ENCODE assay signal across 19 cellular contexts in the genomic region with DNA sequence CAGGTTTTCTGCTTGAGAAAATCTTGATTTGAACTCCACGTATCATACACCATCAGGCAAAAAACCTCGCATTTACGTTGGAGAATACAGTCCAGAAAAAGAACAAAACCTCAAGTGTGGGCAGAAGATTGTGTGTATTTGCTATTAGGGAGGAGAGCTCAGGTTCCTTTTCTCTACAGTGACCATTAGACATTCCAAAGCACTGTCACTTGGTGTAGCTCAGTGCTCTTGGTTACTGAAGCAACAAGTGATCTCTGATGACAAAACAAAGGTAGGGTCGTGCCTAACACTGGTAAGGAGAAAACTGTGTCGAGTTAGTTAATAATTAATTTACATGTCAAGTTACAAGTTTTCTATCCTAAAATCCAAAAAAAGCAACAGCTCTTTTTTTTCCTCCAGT.
DNase-seq lines count a peak whose midpoint lies in the region; ATAC-seq and TF ChIP-seq lines count a peak whose summit lies in the region.
"Had no signal": no experiment of that assay in that cellular context is flagged by ENCODE, and none has a peak within 500 bp of the region (broad histone marks: within the 10 kb centered on the region; RNA-seq: fewer than 3 reads in every experiment).

No MANE protein-coding gene starts in this region.

- in situ Hi-C loops in ACHN (cut with HindIII; ENCODE audit: low pct_ligation_motif_present, low pct_unique_long_range_greater_than_20kb, low sequenced_read_pairs): no loop called here

- no peak overlapping the region for H3K23ac ChIP-seq in mesendoderm (ENCODE audit: low read length)

- H4K20me1 ChIP-seq in SU-DHL-6 (ENCODE audit: low read depth, low read length): no peaks in the 10 kb centered on the region

- H2BK15ac ChIP-seq in mesendoderm (replicated peaks; ENCODE audit: low read depth): no peak overlapping the region

- ATAC-seq in HG03378 (IDR thresholded peaks at IDR 0.05; ENCODE audit: unreplicated experiment) (no peak), HG03097 (IDR thresholded peaks at IDR 0.05; ENCODE audit: low FRiP score, unreplicated experiment) (no peak)
- ATAC-seq: Right ventricle myocardium inferior had no signal

- H3K27me3 ChIP-seq in SU-DHL-6 (ENCODE audit: low read length) (no peaks in the 10 kb centered on the region), mesendoderm (ENCODE audit: insufficient read depth, low read length, poor library complexity) (no peaks in the 10 kb centered on the region)
- H3K27me3 ChIP-seq: esophagus squamous epithelium, uterus had no signal

- no peak overlapping the region for H2BK5ac ChIP-seq in mesendoderm (ENCODE audit: low read length)

- H2AFZ ChIP-seq in SU-DHL-6 (ENCODE audit: low read depth, low read length, severe bottlenecking): no peak overlapping the region

- WGBS in mesendoderm (ENCODE audit: extremely low coverage, insufficient coverage, low lambda C conversion rate): no CpG with 5 or more reads among the region's 5 CpGs

- no peak for TF ChIP-seq CTCF in SU-DHL-6 (IDR thresholded peaks at IDR 0.05; ENCODE audit: insufficient read depth, low read length, poor library complexity, severe bottlenecking)

- no peak overlapping the region for H3K9ac ChIP-seq in SU-DHL-6 (ENCODE audit: low read length)
- H3K9ac ChIP-seq in mesendoderm (ENCODE audit: low read length): no peak overlapping the region

- H3K4me1 ChIP-seq in mesendoderm (ENCODE audit: control insufficient read depth, low read depth, low read length): no peaks in the 10 kb centered on the region
- H3K4me1 ChIP-seq: uterus had no signal

- no peak overlapping the region for H3K4ac ChIP-seq in mesendoderm (ENCODE audit: low read depth, low read length)

- no peak overlapping the region for H3K4me2 ChIP-seq in SU-DHL-6 (ENCODE audit: low read depth, low read length, poor library complexity, severe bottlenecking)
- no peak overlapping the region for H3K4me2 ChIP-seq in mesendoderm (ENCODE audit: low read length)

- peaks cover 64% of the 10 kb centered on the region for H3F3A ChIP-seq in SU-DHL-6 (ENCODE audit: insufficient read depth)

- H4K8ac ChIP-seq in mesendoderm (ENCODE audit: low read depth, low read length): no peak overlapping the region

- H3K36me3 ChIP-seq in SU-DHL-6 (ENCODE audit: low read length) (0 out of 2 replicates have a peak, but pooled peaks cover 3% of the 10 kb centered on the region), mesendoderm (ENCODE audit: control insufficient read depth, insufficient read depth, low read length) (no peaks in the 10 kb centered on the region)
- H3K36me3 ChIP-seq: uterus had no signal

- peaks cover 17% of the 10 kb centered on the region; the same call in 1 of the 2 replicates for H3K79me2 ChIP-seq in SU-DHL-6 (ENCODE audit: insufficient read depth, low read length)
- H3K79me2 ChIP-seq in mesendoderm (ENCODE audit: control insufficient read depth, insufficient read depth, low read length): no peaks in the 10 kb centered on the region

- H2BK120ac ChIP-seq in mesendoderm (ENCODE audit: low read depth, low read length): no peak overlapping the region

- POLR2A ChIA-PET in HEK293T (lab: Yijun Ruan, JAX): no interaction called here

- H3K9me3 ChIP-seq in SU-DHL-6 (ENCODE audit: insufficient read depth, low read length): no peaks in the 10 kb centered on the region
- H3K9me3 ChIP-seq: esophagus squamous epithelium, uterus had no signal

- CTCF ChIA-PET in HEK293T (lab: Yijun Ruan, JAX): no interaction called here

- DNase-seq in ACHN (peak; percentile 10), mesendoderm (peak; percentile 29), HEK293T (ENCODE audit: extremely low spot score) (no peak), AG20443 (ENCODE audit: low spot score) (no peak)
- DNase-seq: activated CD4-positive, alpha-beta T cell treated with anti-CD3 and anti-CD28 coated beads, Interleukin-2, amount 50 U/mL, for 1 hour; aorta; CD8-positive, alpha-beta memory T cell; effector CD8-positive, alpha-beta T cell; esophagus squamous epithelium; NCI-H1436; NCI-H524 treated with DMSO at 0.1 percent for 48 hours; SW 1271; uterus had no signal

- peak overlapping the region; percentile 31; the same call in 1 of the 2 replicates for H3K4me3 ChIP-seq in GM08714 (ENCODE audit: low read length)
- no peak overlapping the region for H3K4me3 ChIP-seq in SU-DHL-6 (ENCODE audit: insufficient read depth, low read length, poor library complexity, severe bottlenecking)
- no peak overlapping the region for H3K4me3 ChIP-seq in mesendoderm (ENCODE audit: low read length)
- H3K4me3 ChIP-seq: esophagus squamous epithelium, lung, uterus had no signal

- H3K27ac ChIP-seq in SU-DHL-6 (ENCODE audit: low read depth, low read length) (peak overlapping the region; percentile 47), mesendoderm (ENCODE audit: low read depth, low read length) (no peak overlapping the region)
- H3K27ac ChIP-seq: esophagus squamous epithelium, uterus had no signal

- peaks cover 2% of the 10 kb centered on the region for H3K79me1 ChIP-seq in mesendoderm (ENCODE audit: low read length)

- H3K9me2 ChIP-seq in SU-DHL-6 (replicated peaks; ENCODE audit: insufficient read depth, low read length): no peaks in the 10 kb centered on the region

- H4K5ac ChIP-seq in mesendoderm (ENCODE audit: low read length): no peak overlapping the region

- no peak overlapping the region for H3K18ac ChIP-seq in mesendoderm (ENCODE audit: low read length)

- no peak overlapping the region for H3K56ac ChIP-seq in mesendoderm (ENCODE audit: low read length)

- H2AK5ac ChIP-seq in mesendoderm (ENCODE audit: low read length): no peak overlapping the region

TF ChIP-seq in HEK293T, 16 proteins besides CTCF, POLR2A, EP300 and RAD21:
- no peak for TF ChIP-seq FOXA1 (IDR thresholded peaks at IDR 0.05)

Comparison
In these comparisons a context has a peak if more than half of its experiments do, and no peak if none do; other contexts are left out.
1. DNase-seq: peak in ACHN (single experiment) and mesendoderm (single experiment); none in HEK293T (single experiment) and AG20443 (single experiment).